In genomic region chr10:126549326-126549725, GRCh38 we compare ENCODE assay signal across 32 cellular contexts.
"Had no signal": no experiment of that assay in that cellular context is flagged by ENCODE, and none has a peak within 500 bp of the region (broad histone marks: within the 10 kb centered on the region; RNA-seq: fewer than 3 reads in every experiment).

No MANE protein-coding gene starts in this region.

- H3K9me3 ChIP-seq: adrenal gland, Peyer's patch, SJSA1, SK-N-SH had no signal

- H3K4me2 ChIP-seq: SK-N-SH had no signal

- H3K27ac Mint-ChIP-seq: activated CD4-positive, alpha-beta memory T cell treated with anti-CD3 and anti-CD28 coated beads for 36 hours; activated naive CD4-positive, alpha-beta T cell treated with anti-CD3 and anti-CD28 coated beads for 36 hours; activated naive CD4-positive, alpha-beta T cell treated with anti-CD3 and anti-CD28 coated beads, Interleukin-2, amount 50 U/mL, for 72 hours; activated T-helper 1 cell treated with anti-CD3 and anti-CD28 coated beads, Interleukin-12 subunit alpha, Interleukin-12 subunit beta, Interleukin-2, Interleukin-4 antibody, amounts not matched to agents 30 ng/mL and 10 ng/mL and 1 ng/mL, durations not matched to agents 14 hours and 24 hours and 36 hours; T-helper 1 cell treated with Interleukin-12 subunit alpha and Interleukin-12 subunit beta and Interleukin-4 antibody, amounts not matched to agents 30 μg/mL and 1 μg/mL, for 36 hours; T-helper 2 cell treated with Interferon-gamma antibody and Interleukin-4, amounts not matched to agents 5 μg/mL and 100 μg/mL, for 36 hours had no signal

- H3K27ac ChIP-seq: adrenal gland, Peyer's patch, SJSA1 had no signal

- H3K36me3 ChIP-seq: adrenal gland, Peyer's patch, SJSA1 had no signal

- H3K9ac ChIP-seq: SK-N-SH had no signal

- H3K27me3 ChIP-seq: Peyer's patch had no signal

- H3K9me3 Mint-ChIP-seq: activated naive CD4-positive, alpha-beta T cell treated with anti-CD3 and anti-CD28 coated beads for 36 hours; activated T-helper 1 cell treated with anti-CD3 and anti-CD28 coated beads, Interleukin-12 subunit alpha, Interleukin-12 subunit beta, Interleukin-2, Interleukin-4 antibody, amounts not matched to agents 30 ng/mL and 10 ng/mL and 1 ng/mL, durations not matched to agents 14 hours and 24 hours and 36 hours; T-helper 1 cell treated with Interleukin-12 subunit alpha and Interleukin-12 subunit beta and Interleukin-4 antibody, amounts not matched to agents 30 μg/mL and 1 μg/mL, for 36 hours had no signal

- H3K36me3 Mint-ChIP-seq: activated CD4-positive, alpha-beta memory T cell treated with anti-CD3 and anti-CD28 coated beads for 36 hours; activated naive CD4-positive, alpha-beta T cell treated with anti-CD3 and anti-CD28 coated beads, Interleukin-2, amount 50 U/mL, for 72 hours had no signal

- H3K4me3 ChIP-seq: adrenal gland, Peyer's patch, SJSA1 had no signal

- ATAC-seq: activated naive CD4-positive, alpha-beta T cell treated with anti-CD3 and anti-CD28 coated beads, Interleukin-2, amount 50 U/mL, for 72 hours; activated T-cell treated with anti-CD3 and anti-CD28 coated beads, Interleukin-2, amount 50 U/mL, for 4 hours; PC-3 had no signal

- H3K4me1 ChIP-seq: adrenal gland, Peyer's patch, SJSA1 had no signal

- DNase-seq: activated CD4-positive, alpha-beta memory T cell treated with anti-CD3 and anti-CD28 coated beads for 36 hours; activated CD4-positive, alpha-beta T cell treated with anti-CD3 and anti-CD28 coated beads for 4 hours; activated CD4-positive, alpha-beta T cell treated with anti-CD3 and anti-CD28 coated beads, Interleukin-2, amount 50 U/mL, for 1 hour; activated CD4-positive, CD25-positive, alpha-beta regulatory T cell treated with anti-CD3 and anti-CD28 coated beads, Interleukin-2, amount 50 U/mL, for 72 hours; activated CD8-positive, alpha-beta memory T cell treated with anti-CD3 and anti-CD28 coated beads, Interleukin-2, amount 50 U/mL, for 4 hours; activated gamma-delta T cell treated with Interleukin-2 at 50 U/mL for 16 hours; activated naive CD4-positive, alpha-beta T cell treated with anti-CD3 and anti-CD28 coated beads for 36 hours; activated T-cell treated with anti-CD3 and anti-CD28 coated beads for 4 hours; activated T-cell treated with anti-CD3 and anti-CD28 coated beads, Interleukin-2, amount 50 U/mL, for 4 hours; adrenal gland; caudate nucleus; Karpas-422; KBM-7; NCI-H1105; NCI-H1417 treated with DMSO at 0.1 percent for 48 hours; NCI-H187 treated with DMSO at 0.1 percent for 48 hours; NCI-H2081; NCI-H2171 treated with DMSO at 0.1 percent for 48 hours; NCI-H2227 treated with DMSO at 0.1 percent for 48 hours; NCI-H446 treated with DMSO at 0.1 percent for 48 hours; NCI-H69; NK-92 treated with Interleukin-12 subunit alpha and Interleukin-12 subunit beta, amount 100 ng/mL, for 24 hours; PC-3; Peyer's patch; RPMI8226; SHP77 treated with DMSO at 0.1 percent for 48 hours; SK-N-SH had no signal

- H3K27me3 Mint-ChIP-seq: activated CD4-positive, alpha-beta memory T cell treated with anti-CD3 and anti-CD28 coated beads for 36 hours had no signal

- H3K4me3 Mint-ChIP-seq: activated CD4-positive, alpha-beta memory T cell treated with anti-CD3 and anti-CD28 coated beads for 36 hours; activated naive CD4-positive, alpha-beta T cell treated with anti-CD3 and anti-CD28 coated beads for 36 hours; activated T-cell treated with anti-CD3 and anti-CD28 coated beads, Interleukin-2, amount 50 U/mL, for 4 hours; activated T-helper 1 cell treated with anti-CD3 and anti-CD28 coated beads, Interleukin-12 subunit alpha, Interleukin-12 subunit beta, Interleukin-2, Interleukin-4 antibody, amounts not matched to agents 30 ng/mL and 10 ng/mL and 1 ng/mL, durations not matched to agents 14 hours and 24 hours and 36 hours; T-helper 1 cell treated with Interleukin-12 subunit alpha and Interleukin-12 subunit beta and Interleukin-4 antibody, amounts not matched to agents 30 μg/mL and 1 μg/mL, for 36 hours; T-helper 2 cell treated with Interferon-gamma antibody and Interleukin-4, amounts not matched to agents 5 μg/mL and 100 μg/mL, for 36 hours had no signal
